In genomic region chr18:76518073-76518472, GRCh38 we compare ENCODE assay signal across 8 cellular contexts. TPM values are rescaled to one million over a fixed set of nuclear protein-coding genes. Genes with fewer than 3 reads are reported as not detected.
DNase-seq lines count a peak whose midpoint lies in the region; ATAC-seq and TF ChIP-seq lines count a peak whose summit lies in the region.

No MANE protein-coding gene starts in this region.

- H3K4me3 ChIP-seq in AG04449 (ENCODE audit: low read depth, low read length) = peak overlapping the region; percentile 36; the same call in 1 of the 2 replicates
- peak overlapping the region; percentile 27 for H3K4me3 ChIP-seq in HFF-Myc (replicated peaks; ENCODE audit: low read depth, low read length)
- peak overlapping the region; percentile 11 for H3K4me3 ChIP-seq in astrocyte of the cerebellum (ENCODE audit: low read depth, low read length)
- H3K4me3 ChIP-seq in mononuclear cell (ENCODE audit: low read length) = peak overlapping the region; percentile 42

- no peak for ATAC-seq in HG02571 (IDR thresholded peaks at IDR 0.05; ENCODE audit: unreplicated experiment)

- CTCF ChIA-PET in AG04449 (lab: Yijun Ruan, JAX) = no interaction called here

- POLR2A ChIA-PET in AG04449 (lab: Yijun Ruan, JAX) = no interaction called here

- no peaks in the 10 kb centered on the region for H3K9me3 ChIP-seq in mononuclear cell (ENCODE audit: low read depth, low read length)

- in situ Hi-C loops in astrocyte of the cerebellum (cut with HindIII; ENCODE audit: low sequenced_read_pairs) = no loop called here

- H3K4me1 ChIP-seq in mononuclear cell (ENCODE audit: insufficient read depth, low read length) = peaks cover 11% of the 10 kb centered on the region

- peaks cover 18% of the 10 kb centered on the region for H3K27me3 ChIP-seq in mononuclear cell (ENCODE audit: insufficient read depth, low read length)

- DNase-seq in AG04449 (ENCODE audit: low read depth, low spot score) = no peak
- no peak for DNase-seq in HFF-Myc (ENCODE audit: extremely low read depth, low read depth)
- no peak for DNase-seq in astrocyte of the cerebellum (ENCODE audit: low read depth)
- DNase-seq in activated gamma-delta T cell (lab: John Stamatoyannopoulos, UW) = no peak
- DNase-seq in NK-92 (lab: John Stamatoyannopoulos, UW; ENCODE audit: unreplicated experiment) = no peak
- no peak for DNase-seq in HT-29 (ENCODE audit: low spot score)

- TF ChIP-seq CTCF in AG04449 (IDR thresholded peaks at IDR 0.05; ENCODE audit: insufficient read depth, low read length, missing control alignments) (no peak), HFF-Myc (IDR thresholded peaks at IDR 0.05; ENCODE audit: low read depth, low read length, missing control alignments) (no peak), astrocyte of the cerebellum (IDR thresholded peaks at IDR 0.05; ENCODE audit: low read depth, low read length, missing control alignments) (no peak)

RNA-seq across cellular contexts. Expression of gene ZNF516, which starts 23.0 kb away (rescaled TPM):
- 27.7 TPM for total RNA-seq in mononuclear cell
- 8.1 and 10.4 TPM in 2 replicates for total RNA-seq in HT-29 (2014; rRNA removed; shearing (Covaris generic))
